9 cellular contexts compared by ENCODE assay signal in the genomic region with DNA sequence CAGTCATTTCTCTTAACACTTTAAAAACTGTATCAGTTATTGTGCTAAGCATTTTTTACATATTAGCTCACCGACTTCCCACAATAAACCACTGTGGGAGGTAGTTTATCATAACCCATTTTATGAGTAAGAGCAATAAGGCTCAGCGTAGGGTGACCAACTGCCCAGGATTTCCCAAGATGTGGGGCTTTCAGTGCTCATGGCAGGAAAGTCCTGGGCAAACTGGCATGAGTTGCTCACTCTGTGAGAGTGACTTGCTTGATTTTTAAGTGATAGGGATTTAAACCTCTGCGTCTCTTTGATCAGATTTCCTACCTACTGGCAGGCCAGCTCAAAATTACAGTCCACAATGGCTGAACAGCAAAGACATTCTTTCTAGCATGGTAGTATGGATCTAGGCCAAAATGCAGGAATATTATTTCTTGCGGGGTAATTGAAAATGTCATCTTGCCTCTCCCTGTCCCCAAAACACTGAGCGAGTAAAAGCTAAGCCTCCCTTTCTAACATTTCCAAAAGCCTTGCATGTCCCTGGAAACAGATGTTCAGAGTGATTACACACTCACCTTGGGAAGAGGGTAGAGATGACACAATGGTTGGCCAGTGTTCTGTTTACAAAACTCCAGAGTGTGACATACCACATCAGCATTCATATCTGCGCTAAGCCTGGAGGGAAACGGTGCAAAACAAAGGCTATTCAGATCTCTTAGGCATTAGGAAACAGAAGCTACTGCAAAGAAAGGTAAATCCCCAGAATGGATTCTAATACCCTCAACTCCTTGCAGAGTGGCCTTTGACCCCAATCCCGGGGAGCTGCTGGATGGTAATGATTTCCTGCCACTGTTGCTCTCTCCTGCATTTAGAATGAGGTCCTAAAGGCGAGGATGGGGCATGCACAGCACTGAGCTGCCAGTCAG.
DNase-seq lines count a peak whose midpoint lies in the region; ATAC-seq and TF ChIP-seq lines count a peak whose summit lies in the region.
"Had no signal": no experiment of that assay in that cellular context is flagged by ENCODE, and none has a peak within 500 bp of the region (broad histone marks: within the 10 kb centered on the region; RNA-seq: fewer than 3 reads in every experiment).

No MANE protein-coding gene starts in this region.

- H3K9me3 ChIP-seq in mucosa of descending colon: no peaks in the 10 kb centered on the region

- H3K4me1 ChIP-seq in mucosa of descending colon (ENCODE audit: low read depth): peaks cover 14% of the 10 kb centered on the region

- no peak for TF ChIP-seq CTCF in BJ (IDR thresholded peaks at IDR 0.05; ENCODE audit: insufficient read depth, low read depth, low read length)
- no peak for TF ChIP-seq CTCF in cardiac fibroblast (IDR thresholded peaks at IDR 0.05; ENCODE audit: low read depth, low read length)
- TF ChIP-seq CTCF in mucosa of descending colon (IDR thresholded peaks at IDR 0.05): no peak
- TF ChIP-seq CTCF in GM13976 (IDR thresholded peaks at IDR 0.05; ENCODE audit: borderline replicate concordance, control extremely low read depth, extremely low read depth, insufficient read depth, missing control alignments): no peak

- H3K4me3 ChIP-seq in BJ (ENCODE audit: low read depth, low read length): no peak overlapping the region
- H3K4me3 ChIP-seq in cardiac fibroblast (replicated peaks in 1 of 2; ENCODE audit: low read depth in 2 of 2, low read length in 2 of 2): no peak overlapping the region
- no peak overlapping the region for H3K4me3 ChIP-seq in mucosa of descending colon

- H3K36me3 ChIP-seq in BJ (ENCODE audit: control insufficient read depth, insufficient read depth, low read length) (no peaks in the 10 kb centered on the region), mucosa of descending colon (ENCODE audit: low read depth) (no peaks in the 10 kb centered on the region)

- DNase-seq in BJ (ENCODE audit: low read depth): peak; percentile 57
- peak; percentile 97 for DNase-seq in LHCN-M2 (ENCODE audit: low read depth)
- peak; percentile 77 to 96 for DNase-seq in cardiac fibroblast (ENCODE audit: low read depth in 2 of 2)
- DNase-seq in mucosa of descending colon: no peak
- no peak for DNase-seq in NCI-H524 treated with DMSO at 0.1 percent for 48 hours (lab: John Stamatoyannopoulos, UW)
- no peak for DNase-seq in GM13976 (ENCODE audit: low spot score)
- DNase-seq: stimulated activated naive CD4-positive, alpha-beta T cell had no signal

- CTCF ChIA-PET in BJ (lab: Yijun Ruan, JAX): interaction anchor here (2.4 to 2.8 kb wide), 2 partner anchors 11 to 171 kb away, joined by 6 to 20 read pairs; no protein-coding TSS in a partner anchor

- in situ Hi-C loops in GM13976 (cut with MboI; ENCODE audit: low sequenced_read_pairs, unreplicated experiment): loop anchor here (25.0 kb wide), 1 partner anchor 528 kb away; no protein-coding TSS in a partner anchor

- intact Hi-C loops in mucosa of descending colon (cut with DNase I, micrococcal nuclease): no loop called here

- ATAC-seq in mucosa of descending colon (peak; percentile 41), GM21619 (IDR thresholded peaks at IDR 0.05; ENCODE audit: unreplicated experiment) (no peak), GM21825 (IDR thresholded peaks at IDR 0.05; ENCODE audit: unreplicated experiment) (no peak)

- H3K27me3 ChIP-seq in BJ (ENCODE audit: control insufficient read depth, insufficient read depth, low read length): no peaks in the 10 kb centered on the region

- POLR2A ChIA-PET in BJ (lab: Charles Lee): interaction anchor here (0.6 to 0.8 kb wide), 3 partner anchors 10 to 1550 kb away, joined by 3 to 5 read pairs (median 4); no protein-coding TSS in a partner anchor

Comparison
In these comparisons a context has a peak if more than half of its experiments do, and no peak if none do; other contexts are left out.
1. DNase-seq: peak in BJ (single experiment), LHCN-M2 (single experiment) and cardiac fibroblast (2 of 2); none in mucosa of descending colon (0 of 3), NCI-H524 treated with DMSO at 0.1 percent for 48 hours (single experiment) and GM13976 (single experiment).